ENCODE assay signal across 22 cellular contexts in genomic region chr6:20814494-20814893, GRCh38.
"Had no signal": no experiment of that assay in that cellular context is flagged by ENCODE, and none has a peak within 500 bp of the region (broad histone marks: within the 10 kb centered on the region; RNA-seq: fewer than 3 reads in every experiment).

No MANE protein-coding gene starts in this region.

- H3K4me1 ChIP-seq: thyroid gland had no signal

- DNase-seq: activated CD4-positive, alpha-beta T cell treated with anti-CD3 and anti-CD28 coated beads, Interleukin-2, amount 10 ng/mL, durations not matched to agents 7 days and 5 days; activated CD8-positive, alpha-beta memory T cell treated with anti-CD3 and anti-CD28 coated beads for 24 hours; activated CD8-positive, alpha-beta memory T cell treated with anti-CD3 and anti-CD28 coated beads, Interleukin-2, amount 50 U/mL, for 48 hours; activated effector memory CD4-positive, alpha-beta T cell treated with anti-CD3 and anti-CD28 coated beads, Interleukin-2, amount 50 U/mL, for 16 hours; activated naive CD4-positive, alpha-beta T cell treated with anti-CD3 and anti-CD28 coated beads, Interleukin-2, amount 50 U/mL, for 16 hours; activated T-cell treated with anti-CD3 and anti-CD28 coated beads, Interleukin-2, amount 50 U/mL, for 48 hours; dermis blood vessel endothelial cell; effector memory CD4-positive, alpha-beta T cell; esophagus squamous epithelium; foreskin melanocyte; glutamatergic neuron; hippocampal formation; islet precursor cell; nephron progenitor cell; nucleus accumbens; posterior cingulate gyrus; stimulated activated naive CD4-positive, alpha-beta T cell; T1000; thyroid gland had no signal

- H3K27ac ChIP-seq: cardiac muscle cell, esophagus squamous epithelium, thyroid gland had no signal

- H3K36me3 ChIP-seq: cardiac muscle cell, esophagus squamous epithelium, thyroid gland had no signal

- FAIRE-seq: endothelial cell of umbilical vein had no signal

- H3K9me3 ChIP-seq: esophagus squamous epithelium, thyroid gland had no signal

- H3K4me3 ChIP-seq: cardiac muscle cell, esophagus squamous epithelium, lung, thyroid gland had no signal

- H3K27me3 ChIP-seq: cardiac muscle cell, esophagus squamous epithelium, thyroid gland had no signal
